16 cellular contexts compared by ENCODE assay signal in genomic region chr13:19650742-19651141, GRCh38. TPM values are rescaled to one million over a fixed set of nuclear protein-coding genes. Genes with fewer than 3 reads are reported as not detected.
DNase-seq lines count a peak whose midpoint lies in the region; ATAC-seq, FAIRE-seq and TF ChIP-seq lines count a peak whose summit lies in the region.
"Had no signal": no experiment of that assay in that cellular context is flagged by ENCODE, and none has a peak within 500 bp of the region (broad histone marks: within the 10 kb centered on the region; RNA-seq: fewer than 3 reads in every experiment).

No MANE protein-coding gene starts in this region.

- TF ChIP-seq EP300 in A549 (IDR thresholded peaks at IDR 0.05), result no peak

- peak overlapping the region; percentile 24 for H3K27ac Mint-ChIP-seq in activated T-cell treated with anti-CD3 and anti-CD28 coated beads, Interleukin-2, amount 50 U/mL, for 72 hours
- H3K27ac Mint-ChIP-seq in activated T-helper 17 cell treated with anti-CD3 and anti-CD28 coated beads, Interleukin-2, amount 50 U/mL, for 72 hours, result peak overlapping the region; percentile 22
- peak overlapping the region; percentile 60 for H3K27ac Mint-ChIP-seq in nephron progenitor cell
- H3K27ac Mint-ChIP-seq in naive thymus-derived CD4-positive, alpha-beta T cell, result peak overlapping the region in 2 of 9 donors; percentile 18 to 62
- H3K27ac Mint-ChIP-seq: CD8-positive, alpha-beta T cell had no signal

- FAIRE-seq in A549 (lab: Jason Lieb, UNC), result no peak
- FAIRE-seq: GM12878 had no signal

- TF ChIP-seq CTCF in A549 (IDR thresholded peaks at IDR 0.05), result no peak
- TF ChIP-seq CTCF in nephron progenitor cell (IDR thresholded peaks at IDR 0.05), result no peak

- no peaks in the 10 kb centered on the region for H3K4me1 ChIP-seq in A549
- no peaks in the 10 kb centered on the region for H3K4me1 ChIP-seq in naive thymus-derived CD4-positive, alpha-beta T cell (ENCODE audit: control insufficient read depth in 2 of 2, insufficient read depth in 2 of 2, low read length in 2 of 2)
- H3K4me1 ChIP-seq: BLaER1, HAP-1 had no signal

- H3K4me1 Mint-ChIP-seq in activated T-cell treated with anti-CD3 and anti-CD28 coated beads, Interleukin-2, amount 50 U/mL, for 72 hours (ENCODE audit: low read depth), result no peaks in the 10 kb centered on the region
- H3K4me1 Mint-ChIP-seq in activated T-helper 17 cell treated with anti-CD3 and anti-CD28 coated beads, Interleukin-2, amount 50 U/mL, for 72 hours, result peaks cover 8% of the 10 kb centered on the region
- H3K4me1 Mint-ChIP-seq in nephron progenitor cell, result no peaks in the 10 kb centered on the region
- peaks cover 0 to 37% (median 20%) of the 10 kb centered on the region in 7 donors for H3K4me1 Mint-ChIP-seq in naive thymus-derived CD4-positive, alpha-beta T cell
- H3K4me1 Mint-ChIP-seq: CD14-positive monocyte had no signal

- no peak overlapping the region for H3K4me3 Mint-ChIP-seq in activated T-cell treated with anti-CD3 and anti-CD28 coated beads, Interleukin-2, amount 50 U/mL, for 72 hours
- no peak overlapping the region for H3K4me3 Mint-ChIP-seq in activated T-helper 17 cell treated with anti-CD3 and anti-CD28 coated beads, Interleukin-2, amount 50 U/mL, for 72 hours
- no peak overlapping the region for H3K4me3 Mint-ChIP-seq in nephron progenitor cell
- no peak overlapping the region for H3K4me3 Mint-ChIP-seq in naive thymus-derived CD4-positive, alpha-beta T cell
- H3K4me3 Mint-ChIP-seq: CD14-positive monocyte; CD8-positive, alpha-beta T cell had no signal

- H3K27me3 ChIP-seq in naive thymus-derived CD4-positive, alpha-beta T cell (ENCODE audit: control insufficient read depth in 2 of 2, insufficient read depth in 2 of 2, low read length in 2 of 2), result no peaks in the 10 kb centered on the region
- H3K27me3 ChIP-seq: BLaER1 had no signal

- H3K36me3 Mint-ChIP-seq in activated T-cell treated with anti-CD3 and anti-CD28 coated beads, Interleukin-2, amount 50 U/mL, for 72 hours (ENCODE audit: insufficient read depth in 2 of 2), result peaks cover 11 to 38% of the 10 kb centered on the region in 2 donors
- H3K36me3 Mint-ChIP-seq in activated T-helper 17 cell treated with anti-CD3 and anti-CD28 coated beads, Interleukin-2, amount 50 U/mL, for 72 hours (ENCODE audit: low read depth), result peaks cover 99% of the 10 kb centered on the region
- H3K36me3 Mint-ChIP-seq in nephron progenitor cell (ENCODE audit: low read depth), result peaks cover 71% of the 10 kb centered on the region
- peaks cover 22 to 65% (median 25%) of the 10 kb centered on the region in 5 donors for H3K36me3 Mint-ChIP-seq in naive thymus-derived CD4-positive, alpha-beta T cell

- no peak overlapping the region for H3K4me3 ChIP-seq in A549
- H3K4me3 ChIP-seq in naive thymus-derived CD4-positive, alpha-beta T cell (ENCODE audit: low read length), result no peak overlapping the region
- H3K4me3 ChIP-seq: BLaER1, GM12878, HAP-1 had no signal

- H3K9me3 Mint-ChIP-seq in activated T-cell treated with anti-CD3 and anti-CD28 coated beads, Interleukin-2, amount 50 U/mL, for 72 hours, result no peaks in the 10 kb centered on the region
- H3K9me3 Mint-ChIP-seq in activated T-helper 17 cell treated with anti-CD3 and anti-CD28 coated beads, Interleukin-2, amount 50 U/mL, for 72 hours, result no peaks in the 10 kb centered on the region
- peaks cover 7% of the 10 kb centered on the region for H3K9me3 Mint-ChIP-seq in nephron progenitor cell
- no peaks in the 10 kb centered on the region for H3K9me3 Mint-ChIP-seq in naive thymus-derived CD4-positive, alpha-beta T cell
- H3K9me3 Mint-ChIP-seq: CD14-positive monocyte; CD8-positive, alpha-beta T cell had no signal

- no peak for TF ChIP-seq POLR2A in A549 (IDR thresholded peaks at IDR 0.05; ENCODE audit: low read length)

- POLR2A ChIA-PET in A549 (lab: Yijun Ruan, JAX), result no interaction called here
- POLR2A ChIA-PET in naive thymus-derived CD4-positive, alpha-beta T cell (lab: Charles Lee), result no interaction called here

- 92% methylated on average over 4 of the region's 4 CpGs for WGBS in A549 (ENCODE audit: missing lambda C conversion rate)

- DNase-seq in activated T-cell treated with anti-CD3 and anti-CD28 coated beads, Interleukin-2, amount 50 U/mL, for 72 hours, result no peak
- no peak for DNase-seq in activated T-cell treated with anti-CD3 and anti-CD28 coated beads, Interleukin-2, amount 50 U/mL, for 48 hours
- DNase-seq in A549 (ENCODE audit: low read depth in 1 of 2, low spot score in 1 of 2) (no peak), nephron progenitor cell (no peak), putamen (ENCODE audit: low spot score) (no peak)
- DNase-seq in naive thymus-derived CD4-positive, alpha-beta T cell, result no peak
- DNase-seq: Calu3; CD8-positive, alpha-beta T cell; DND-41; EL had no signal

- no peak overlapping the region for H3K4me2 ChIP-seq in A549
- H3K4me2 ChIP-seq: BLaER1 had no signal

- H3K27me3 Mint-ChIP-seq in activated T-cell treated with anti-CD3 and anti-CD28 coated beads, Interleukin-2, amount 50 U/mL, for 72 hours (ENCODE audit: low read depth), result no peaks in the 10 kb centered on the region
- no peaks in the 10 kb centered on the region for H3K27me3 Mint-ChIP-seq in activated T-helper 17 cell treated with anti-CD3 and anti-CD28 coated beads, Interleukin-2, amount 50 U/mL, for 72 hours
- H3K27me3 Mint-ChIP-seq in nephron progenitor cell (ENCODE audit: low read depth, poor library complexity), result no peaks in the 10 kb centered on the region
- H3K27me3 Mint-ChIP-seq in naive thymus-derived CD4-positive, alpha-beta T cell, result no peaks in the 10 kb centered on the region

- no peak overlapping the region for H3K27ac ChIP-seq in A549
- H3K27ac ChIP-seq in naive thymus-derived CD4-positive, alpha-beta T cell (ENCODE audit: low read depth, low read length), result no peak overlapping the region
- H3K27ac ChIP-seq: 22Rv1, BLaER1 had no signal

- intact Hi-C loops in naive thymus-derived CD4-positive, alpha-beta T cell (cut with micrococcal nuclease), result no loop called here

- peaks cover 8 to 48% (median 19%) of the 10 kb centered on the region in 3 experiments for H3K36me3 ChIP-seq in naive thymus-derived CD4-positive, alpha-beta T cell (ENCODE audit: control insufficient read depth in 2 of 3, insufficient read depth in 3 of 3, low read length in 3 of 3)

- H3K9me3 ChIP-seq in A549, result no peaks in the 10 kb centered on the region
- no peaks in the 10 kb centered on the region for H3K9me3 ChIP-seq in naive thymus-derived CD4-positive, alpha-beta T cell (ENCODE audit: control insufficient read depth in 2 of 3, low read length in 3 of 3)
- H3K9me3 ChIP-seq: BLaER1, HAP-1 had no signal

- ATAC-seq in activated T-cell treated with anti-CD3 and anti-CD28 coated beads, Interleukin-2, amount 50 U/mL, for 72 hours (replicated peaks in 1 of 2), result no peak
- no peak for ATAC-seq in A549
- ATAC-seq in activated T-helper 17 cell treated with anti-CD3 and anti-CD28 coated beads, Interleukin-2, amount 50 U/mL, for 72 hours (replicated peaks), result no peak
- ATAC-seq in naive thymus-derived CD4-positive, alpha-beta T cell, result no peak
- ATAC-seq: CD8-positive, alpha-beta T cell; GM12878 had no signal

- no peak for TF ChIP-seq RAD21 in A549 (conservative IDR thresholded peaks at IDR 0.05 in 1 of 2, IDR thresholded peaks at IDR 0.05 in 1 of 2)

- CTCF ChIA-PET in A549 (lab: Yijun Ruan, JAX), result interaction anchor here (0.6 kb wide), 1 partner anchor 37 kb away, joined by 3 read pairs; no protein-coding TSS in a partner anchor
- CTCF ChIA-PET in naive thymus-derived CD4-positive, alpha-beta T cell (lab: Charles Lee), result no interaction called here

TF ChIP-seq in A549, 52 proteins besides CTCF, POLR2A, EP300 and RAD21:
- peak; percentile 83 for TF ChIP-seq MAFK (IDR thresholded peaks at IDR 0.05; ENCODE audit: partially characterized antibody)
- no peak for TF ChIP-seq ESRRA (IDR thresholded peaks at IDR 0.05; ENCODE audit: borderline replicate concordance, low read length)
TF ChIP-seq in A549: peak in this region for 1.

RNA-seq across cellular contexts. Expression of gene MPHOSPH8, which starts 17.3 kb away (rescaled TPM):
- 10 to 100 TPM; 58.3 to 59.3 TPM for total RNA-seq in activated T-cell treated with anti-CD3 and anti-CD28 coated beads, Interleukin-2, amount 50 U/mL, for 72 hours
- polyA plus RNA-seq in A549 (2011; rRNA removed) (16.2 TPM in 2 replicates), A549 (2017; fragmentation: RNase III; extraction: RNeasy Plus Mini Kit Qiagen cat#74134 plus additional on column Dnase treatment) (15.0 to 15.5 TPM (median 15.2 TPM) in 3 replicates)
- polyA plus RNA-seq in A549 (2012; cell fraction: cytosol; rRNA removed), result 4.9 and 5.0 TPM in 2 replicates
- polyA plus RNA-seq in A549 (2012; cell fraction: nucleus; rRNA removed), result 3.7 and 5.7 TPM in 2 replicates
- 3.0 and 3.3 TPM in 2 replicates for polyA minus RNA-seq in A549 (2011; rRNA and poly(A)+ RNA removed)
- 10 to 100 TPM; 34.8 to 63.5 TPM for total RNA-seq in activated T-helper 17 cell treated with anti-CD3 and anti-CD28 coated beads, Interleukin-2, amount 50 U/mL, for 72 hours
- 100 to 1,000 TPM in 2 of 5 experiments, 10 to 100 TPM in 3; 50.6 to 131 (median 65.6) TPM for total RNA-seq in naive thymus-derived CD4-positive, alpha-beta T cell
- 10 to 100 TPM; 14.3 to 18.4 TPM for polyA plus RNA-seq in naive thymus-derived CD4-positive, alpha-beta T cell
